27 cellular contexts compared by ENCODE assay signal in the genomic region with DNA sequence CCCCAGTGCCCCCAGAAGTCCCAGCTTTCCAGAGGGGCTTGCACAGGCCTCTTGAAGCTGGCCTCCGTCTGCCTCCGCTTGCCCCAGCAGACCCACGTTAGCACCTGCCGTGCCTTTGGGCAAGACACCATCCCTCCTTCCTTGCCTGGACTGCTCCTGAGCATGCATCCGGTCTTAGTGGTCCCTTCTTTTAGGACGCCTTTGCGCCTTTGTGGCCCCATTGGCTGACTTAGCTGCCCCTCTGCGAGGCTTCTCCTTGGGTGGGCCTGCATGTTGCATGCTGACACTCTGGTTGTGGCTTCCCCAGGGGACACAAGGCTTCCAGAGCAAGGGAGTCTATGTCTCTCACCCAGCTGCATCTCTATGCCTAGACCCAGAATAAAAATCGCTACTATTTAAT. TPM values are rescaled to one million over a fixed set of nuclear protein-coding genes. Genes with fewer than 3 reads are reported as not detected.
DNase-seq lines count a peak whose midpoint lies in the region; ATAC-seq and TF ChIP-seq lines count a peak whose summit lies in the region.
"Had no signal": no experiment of that assay in that cellular context is flagged by ENCODE, and none has a peak within 500 bp of the region (broad histone marks: within the 10 kb centered on the region; RNA-seq: fewer than 3 reads in every experiment).

No MANE protein-coding gene starts in this region.

- no peak overlapping the region for H3K4ac ChIP-seq in neuronal stem cell (ENCODE audit: low read length)

- no peak overlapping the region for H2BK120ac ChIP-seq in neuronal stem cell (ENCODE audit: low read depth, low read length)

- H3K36me3 Mint-ChIP-seq in chondrocyte (ENCODE audit: low read depth) = no peaks in the 10 kb centered on the region
- H3K36me3 Mint-ChIP-seq: CD4-positive, alpha-beta memory T cell; CD4-positive, CD25-positive, alpha-beta regulatory T cell; CD8-positive, alpha-beta memory T cell had no signal

- no CpG with 5 or more reads among the region's 9 CpGs for WGBS in neuronal stem cell (ENCODE audit: extremely low coverage in 2 of 2, insufficient read length in 2 of 2, insufficient replicate concordance in 1 of 2), 2 donors

- no peak overlapping the region for H3K14ac ChIP-seq in neuronal stem cell (ENCODE audit: low read length)

- no peak overlapping the region for H3K4me3 Mint-ChIP-seq in chondrocyte (ENCODE audit: unreplicated experiment)
- H3K4me3 Mint-ChIP-seq: CD14-positive monocyte; CD4-positive, alpha-beta memory T cell; CD4-positive, CD25-positive, alpha-beta regulatory T cell; CD8-positive, alpha-beta memory T cell had no signal

- H3K23ac ChIP-seq in neuronal stem cell (ENCODE audit: low read depth, low read length, poor library complexity) = no peak overlapping the region

- no peak overlapping the region for H3K27ac ChIP-seq in neuronal stem cell (replicated peaks; ENCODE audit: low read length)
- H3K27ac ChIP-seq: 22Rv1, A549, BLaER1 had no signal

- peaks cover 0 to 26% of the 10 kb centered on the region in 2 donors for H3K4me1 ChIP-seq in neuronal stem cell (ENCODE audit: control insufficient read depth in 2 of 2, insufficient read depth in 1 of 2, low read depth in 1 of 2, low read length in 2 of 2)

- peaks cover 53% of the 10 kb centered on the region for H3K27me3 Mint-ChIP-seq in chondrocyte (ENCODE audit: low read depth)

- peak; percentile 25 for DNase-seq in H7
- peak; percentile 69 for DNase-seq in chondrocyte (ENCODE audit: low spot score)
- DNase-seq in neuronal stem cell (ENCODE audit: low spot score) = no peak
- no peak for DNase-seq in AG08395 (ENCODE audit: low spot score)
- no peak for DNase-seq in NCI-H2227 (lab: John Stamatoyannopoulos, UW; ENCODE audit: unreplicated experiment)
- DNase-seq: BE2C; C1 segment of cervical spinal cord; CD4-positive, alpha-beta memory T cell; CD4-positive, CD25-positive, alpha-beta regulatory T cell; CD8-positive, alpha-beta memory T cell; COR-L47; DMS 273 treated with DMSO at 0.1 percent for 48 hours; DMS153; DMS53; DMS79; DND-41; EL; GDM1 had no signal

- H2BK12ac ChIP-seq in neuronal stem cell (ENCODE audit: low read length) = no peak overlapping the region

- no peaks in the 10 kb centered on the region for H3K9me3 Mint-ChIP-seq in chondrocyte (ENCODE audit: low read depth)
- H3K9me3 Mint-ChIP-seq: CD4-positive, alpha-beta memory T cell; CD4-positive, CD25-positive, alpha-beta regulatory T cell; CD8-positive, alpha-beta memory T cell had no signal

- no peak overlapping the region for H2BK5ac ChIP-seq in neuronal stem cell (ENCODE audit: low read length)

- H3K27ac Mint-ChIP-seq in chondrocyte (ENCODE audit: unreplicated experiment) = no peak overlapping the region
- H3K27ac Mint-ChIP-seq: CD14-positive monocyte; CD4-positive, alpha-beta memory T cell; CD4-positive, CD25-positive, alpha-beta regulatory T cell; CD8-positive, alpha-beta memory T cell had no signal

- H3K4me3 ChIP-seq in H7 (ENCODE audit: insufficient read depth, low read depth, low read length) = no peak overlapping the region
- no peak overlapping the region for H3K4me3 ChIP-seq in neuronal stem cell (ENCODE audit: low read length in 2 of 2)
- H3K4me3 ChIP-seq: A549, BLaER1, GM12878 had no signal

- H2AFZ ChIP-seq in neuronal stem cell (ENCODE audit: low read length) = no peak overlapping the region

- no peaks in the 10 kb centered on the region for H3K9me3 ChIP-seq in neuronal stem cell (replicated peaks in 1 of 2; ENCODE audit: control insufficient read depth in 2 of 2, insufficient read depth in 1 of 2, low read depth in 1 of 2, low read length in 2 of 2)
- H3K9me3 ChIP-seq: A549, BE2C, BLaER1 had no signal

- H3K4me2 ChIP-seq in neuronal stem cell (ENCODE audit: insufficient read depth, low read length, poor library complexity, severe bottlenecking) = no peak overlapping the region
- H3K4me2 ChIP-seq: A549, BLaER1 had no signal

- H3K9ac ChIP-seq in neuronal stem cell (ENCODE audit: low read depth, low read length, poor library complexity) = peak overlapping the region; percentile 56
- H3K9ac ChIP-seq: BLaER1 had no signal

- TF ChIP-seq CTCF in chondrocyte (IDR thresholded peaks at IDR 0.05) = no peak

- H3K79me1 ChIP-seq in neuronal stem cell (ENCODE audit: low read depth, low read length) = no peaks in the 10 kb centered on the region

- ATAC-seq in HG03108 (IDR thresholded peaks at IDR 0.05; ENCODE audit: unreplicated experiment) = no peak
- ATAC-seq: A549, GM12878 had no signal

- H3K36me3 ChIP-seq in H7 (replicated peaks; ENCODE audit: control insufficient read depth, insufficient read depth, low read length) (no peaks in the 10 kb centered on the region), neuronal stem cell (replicated peaks in 1 of 2; ENCODE audit: control insufficient read depth in 2 of 2, insufficient read depth in 2 of 2, low read length in 2 of 2) (no peaks in the 10 kb centered on the region)
- H3K36me3 ChIP-seq: BE2C, BLaER1 had no signal

- no peak overlapping the region for H2BK15ac ChIP-seq in neuronal stem cell (ENCODE audit: low read length)

- H4K8ac ChIP-seq in neuronal stem cell (ENCODE audit: low read depth, low read length) = peak overlapping the region; percentile 74

- no peaks in the 10 kb centered on the region for H3K4me1 Mint-ChIP-seq in chondrocyte (ENCODE audit: low read depth)
- H3K4me1 Mint-ChIP-seq: CD4-positive, alpha-beta memory T cell; CD8-positive, alpha-beta memory T cell had no signal

- no peak overlapping the region for H4K91ac ChIP-seq in neuronal stem cell (ENCODE audit: low read depth, low read length, poor library complexity)

- peak overlapping the region; percentile 61 for H2AK5ac ChIP-seq in neuronal stem cell (ENCODE audit: low read depth, low read length)

- peak overlapping the region; percentile 71 for H3K18ac ChIP-seq in neuronal stem cell (ENCODE audit: low read length)

- H3K27me3 ChIP-seq in H7 (ENCODE audit: control insufficient read depth, insufficient read depth, low read length) (peaks cover 4% of the 10 kb centered on the region), neuronal stem cell (ENCODE audit: control insufficient read depth in 3 of 3, insufficient read depth in 3 of 3, low read depth in 1 of 3, low read length in 3 of 3) (peaks cover 0 to 83% (median 24%) of the 10 kb centered on the region in 3 experiments)
- H3K27me3 ChIP-seq: BE2C, BLaER1 had no signal

RNA-seq across cellular contexts. Expression of gene RHCG, which starts 56.6 kb away (rescaled TPM):
- total RNA-seq in H7 (2014; rRNA removed; shearing (Covaris generic)) = 0.67 TPM in 1 of 2 replicates, not detected in the other
- not detected in 3 replicates for total RNA-seq in chondrocyte
- not detected for polyA plus RNA-seq in neuronal stem cell (2013, experiment 1 of 2)
- not detected for polyA plus RNA-seq in neuronal stem cell (2013, experiment 2 of 2)
- total RNA-seq: A172; CD4-positive, alpha-beta memory T cell; CD4-positive, CD25-positive, alpha-beta regulatory T cell; CD8-positive, alpha-beta memory T cell; Daoy; G401 had no signal
- polyA plus RNA-seq: CD14-positive monocyte; CD4-positive, alpha-beta memory T cell; CD4-positive, CD25-positive, alpha-beta regulatory T cell; CD8-positive, alpha-beta memory T cell had no signal

Comparison
In these comparisons a context has a peak if more than half of its experiments do, and no peak if none do; other contexts are left out.
1. DNase-seq: peak in H7 (single experiment) and chondrocyte (single experiment); none in neuronal stem cell (single experiment), AG08395 (single experiment) and NCI-H2227 (single experiment).